In genomic region chr14:23151342-23151741, GRCh38 we compare ENCODE assay signal across 1 cellular context.
TF ChIP-seq lines count a peak whose summit lies in the region.

No MANE protein-coding gene starts in this region.

TF ChIP-seq in WTC11, 78 proteins besides CTCF, POLR2A, EP300 and RAD21:
- TF ChIP-seq, protein P1, sequence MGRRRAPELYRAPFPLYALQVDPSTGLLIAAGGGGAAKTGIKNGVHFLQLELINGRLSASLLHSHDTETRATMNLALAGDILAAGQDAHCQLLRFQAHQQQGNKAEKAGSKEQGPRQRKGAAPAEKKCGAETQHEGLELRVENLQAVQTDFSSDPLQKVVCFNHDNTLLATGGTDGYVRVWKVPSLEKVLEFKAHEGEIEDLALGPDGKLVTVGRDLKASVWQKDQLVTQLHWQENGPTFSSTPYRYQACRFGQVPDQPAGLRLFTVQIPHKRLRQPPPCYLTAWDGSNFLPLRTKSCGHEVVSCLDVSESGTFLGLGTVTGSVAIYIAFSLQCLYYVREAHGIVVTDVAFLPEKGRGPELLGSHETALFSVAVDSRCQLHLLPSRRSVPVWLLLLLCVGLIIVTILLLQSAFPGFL (CRISPR knock-in tag; IDR thresholded peaks at IDR 0.05; ENCODE audit: borderline replicate concordance), result no peak
- TF ChIP-seq IRF2 (CRISPR knock-in tag; IDR thresholded peaks at IDR 0.05; ENCODE audit: borderline replicate concordance, low read depth), result no peak
- TF ChIP-seq ZNF121 (CRISPR knock-in tag; IDR thresholded peaks at IDR 0.05), result peak; percentile 73
- TF ChIP-seq CREB1 (CRISPR knock-in tag; IDR thresholded peaks at IDR 0.05), result no peak
- TF ChIP-seq PRDM15 (CRISPR knock-in tag; IDR thresholded peaks at IDR 0.05), result no peak
- TF ChIP-seq ZNF219 (CRISPR knock-in tag; IDR thresholded peaks at IDR 0.05; ENCODE audit: borderline replicate concordance), result no peak
- no peak for TF ChIP-seq CBFB (CRISPR knock-in tag; IDR thresholded peaks at IDR 0.05; ENCODE audit: low read depth)
TF ChIP-seq in WTC11: peak in this region for 1.
